23 cellular contexts compared by ENCODE assay signal in the genomic region with DNA sequence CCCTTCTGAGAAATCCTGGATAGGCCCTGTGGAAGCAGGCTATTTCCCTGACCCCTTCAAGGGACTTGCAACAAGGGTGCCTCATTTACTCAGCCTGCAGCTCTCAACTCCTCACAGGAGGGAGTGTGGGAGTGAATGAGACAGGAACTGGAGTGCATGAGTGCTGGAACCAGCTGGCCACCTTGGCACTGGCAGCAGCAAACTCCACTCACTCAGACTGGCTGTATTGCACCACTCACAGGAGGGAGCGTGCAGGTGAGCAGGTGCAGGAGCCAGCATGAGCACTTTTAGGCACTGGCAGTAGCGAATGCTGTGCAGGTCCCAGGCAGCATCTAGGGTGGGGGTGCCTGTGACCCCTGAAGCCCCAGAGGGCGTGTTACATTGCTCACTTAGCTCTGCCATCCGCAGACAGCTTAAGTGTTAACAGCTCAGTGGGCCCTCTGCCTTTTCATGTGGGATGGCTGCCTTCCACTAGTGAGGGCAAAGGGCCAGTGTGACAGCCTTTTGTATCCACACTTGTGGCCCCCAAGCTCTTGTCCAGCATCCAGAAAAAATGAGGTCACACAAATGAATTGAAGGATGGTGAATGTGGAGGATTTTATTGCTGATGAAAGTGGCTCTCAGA. TPM values are rescaled to one million over a fixed set of nuclear protein-coding genes. Genes with fewer than 3 reads are reported as not detected.
DNase-seq lines count a peak whose midpoint lies in the region; ATAC-seq, FAIRE-seq and TF ChIP-seq lines count a peak whose summit lies in the region.
"Had no signal": no experiment of that assay in that cellular context is flagged by ENCODE, and none has a peak within 500 bp of the region (broad histone marks: within the 10 kb centered on the region; RNA-seq: fewer than 3 reads in every experiment).

No MANE protein-coding gene starts in this region.

- WGBS in pancreas, 2 donors, result 56 to 66% methylated on average over 4 of the region's 4 CpGs

- H3K27me3 ChIP-seq in Karpas-422 (ENCODE audit: low read length) (no peaks in the 10 kb centered on the region), pancreas (no peaks in the 10 kb centered on the region)

- no peaks in the 10 kb centered on the region for H3K9me2 ChIP-seq in Karpas-422 (replicated peaks; ENCODE audit: insufficient read depth, low read length)

- H3K27ac ChIP-seq in Karpas-422 (ENCODE audit: low read length) (no peak overlapping the region), pancreas (no peak overlapping the region)
- H3K27ac ChIP-seq: KMS-11, neural progenitor cell, skin epidermis had no signal

- no peak for TF ChIP-seq CTCF in pancreas (IDR thresholded peaks at IDR 0.05)

- DNase-seq in Ammon's horn (ENCODE audit: low spot score) (peak; percentile 74), NCI-H1105 (lab: John Stamatoyannopoulos, UW) (peak; percentile 10), NCI-H69 (lab: John Stamatoyannopoulos, UW) (peak; percentile 46), hippocampal formation (lab: John Stamatoyannopoulos, UW) (peak; percentile 4 to 20), Karpas-422 (no peak), AG08396 (ENCODE audit: low spot score) (no peak), pancreas (no peak)
- no peak for DNase-seq in activated T-cell treated with anti-CD3 and anti-CD28 coated beads, Interleukin-2, amount 50 U/mL, for 1 hour
- DNase-seq: ACHN; activated CD8-positive, alpha-beta memory T cell treated with anti-CD3 and anti-CD28 coated beads for 24 hours; activated naive CD4-positive, alpha-beta T cell treated with anti-CD3 and anti-CD28 coated beads for 36 hours; activated T-cell treated with anti-CD3 and anti-CD28 coated beads, Interleukin-2, amount 50 U/mL, for 4 hours; amniotic stem cell; GF-D8; NCI-H2081 treated with DMSO at 0.1 percent for 48 hours; NCI-H748 treated with DMSO at 0.1 percent for 48 hours; stimulated activated CD4-positive, alpha-beta T cell treated with anti-CD3 and anti-CD28 coated beads, Interleukin-1b, Interleukin-23, amount 100 ng/mL, for 48 hours; SW 1271 had no signal

- no peak overlapping the region for H2AFZ ChIP-seq in Karpas-422 (ENCODE audit: low read length)
- H2AFZ ChIP-seq: neural progenitor cell had no signal

- H3K36me3 ChIP-seq in Karpas-422 (ENCODE audit: insufficient read depth, low read length) (no peaks in the 10 kb centered on the region), pancreas (no peaks in the 10 kb centered on the region)
- H3K36me3 ChIP-seq: neural progenitor cell had no signal

- H3K4me1 ChIP-seq in Karpas-422 (ENCODE audit: low read length) (peaks cover 22% of the 10 kb centered on the region), pancreas (no peaks in the 10 kb centered on the region)
- H3K4me1 ChIP-seq: neural progenitor cell had no signal

- intact Hi-C loops in pancreas (cut with DNase I), result no loop called here

- H4K20me1 ChIP-seq in Karpas-422 (ENCODE audit: insufficient read depth, low read depth, low read length), result no peaks in the 10 kb centered on the region

- H3K9ac ChIP-seq in Karpas-422 (ENCODE audit: low read length), result no peak overlapping the region
- H3K9ac ChIP-seq: KMS-11, neural progenitor cell had no signal

- FAIRE-seq in pancreas (lab: Jason Lieb, UNC), result no peak
- FAIRE-seq: bronchial epithelial cell, HTR-8/SVneo had no signal

- no peak overlapping the region for H3K4me2 ChIP-seq in Karpas-422 (ENCODE audit: low read depth, low read length, poor library complexity, severe bottlenecking)
- H3K4me2 ChIP-seq: KMS-11, neural progenitor cell had no signal

- no peak overlapping the region for H3K4me3 ChIP-seq in Karpas-422 (ENCODE audit: low read length)
- no peak overlapping the region for H3K4me3 ChIP-seq in pancreas
- H3K4me3 ChIP-seq: neural progenitor cell, skin epidermis had no signal

- H3K9me3 ChIP-seq in Karpas-422 (ENCODE audit: low read length) (no peaks in the 10 kb centered on the region), pancreas (no peaks in the 10 kb centered on the region)

- H3K79me2 ChIP-seq in Karpas-422 (ENCODE audit: low read length), result no peaks in the 10 kb centered on the region

- ATAC-seq in pancreas, result no peak
- ATAC-seq: activated T-cell treated with anti-CD3 and anti-CD28 coated beads, Interleukin-2, amount 50 U/mL, for 4 hours had no signal

RNA-seq across cellular contexts. Expression of a gene that starts 11.0 kb away (rescaled TPM):
- 34.0 and 72.1 TPM in 2 replicates for total RNA-seq in Karpas-422 (2014; rRNA removed; shearing (Covaris generic); ENCODE audit: low replicate concordance)
- total RNA-seq in pancreas, result 10 to 100 TPM; 13.6 to 19.2 (median 15.4) TPM
- 10 to 100 TPM; 20.4 to 31.8 TPM for polyA plus RNA-seq in pancreas

RNA-seq across cellular contexts. Expression of a gene that starts 59.2 kb away (rescaled TPM):
- 50.6 and 58.9 TPM in 2 replicates for total RNA-seq in Karpas-422 (2014; rRNA removed; shearing (Covaris generic); ENCODE audit: low replicate concordance)
- total RNA-seq in pancreas, result 10 to 100 TPM; 16.4 to 31.9 (median 25.9) TPM
- 10 to 100 TPM; 31.1 to 46.4 TPM for polyA plus RNA-seq in pancreas

RNA-seq across cellular contexts. Expression of a gene that starts 59.3 kb away (rescaled TPM):
- total RNA-seq in Karpas-422 (2014; rRNA removed; shearing (Covaris generic); ENCODE audit: low replicate concordance), result 3.9 and 6.7 TPM in 2 replicates
- total RNA-seq in pancreas, result 1 to 10 TPM; 1.1 to 3.7 (median 2.9) TPM
- 1 to 10 TPM; 2.4 to 3.9 TPM for polyA plus RNA-seq in pancreas

Comparison
In these comparisons a context has a peak if more than half of its experiments do, and no peak if none do; other contexts are left out.
1. DNase-seq: peak in Ammon's horn (single experiment), NCI-H1105 (single experiment), NCI-H69 (single experiment) and hippocampal formation (2 of 2); none in Karpas-422 (single experiment), AG08396 (single experiment), activated T-cell treated with anti-CD3 and anti-CD28 coated beads, Interleukin-2, amount 50 U/mL, for 1 hour (single experiment) and pancreas (0 of 6).